In the genomic region with DNA sequence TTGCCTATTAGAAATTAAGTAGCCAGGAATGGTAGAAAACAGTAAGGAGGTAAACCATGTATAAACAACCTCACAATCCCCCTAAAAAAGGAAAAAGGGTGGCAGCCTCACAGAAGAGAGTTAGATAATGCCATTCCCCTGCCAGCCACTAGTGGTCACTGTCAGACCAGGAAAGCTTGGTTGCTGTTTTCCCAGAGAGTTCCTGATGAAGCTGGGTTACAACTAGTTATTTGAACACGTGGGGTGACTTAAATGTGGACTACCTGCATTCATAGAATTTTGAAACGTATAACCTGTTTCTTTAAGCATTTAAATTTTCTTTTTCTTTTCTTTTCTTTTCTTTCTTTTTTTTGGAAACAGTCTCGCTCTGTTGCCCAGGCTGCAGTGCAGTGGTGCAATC, we compare ENCODE assay signal across 10 cellular contexts. TPM values are rescaled to one million over a fixed set of nuclear protein-coding genes. Genes with fewer than 3 reads are reported as not detected.
DNase-seq lines count a peak whose midpoint lies in the region; ATAC-seq and TF ChIP-seq lines count a peak whose summit lies in the region.
"Had no signal": no experiment of that assay in that cellular context is flagged by ENCODE, and none has a peak within 500 bp of the region (broad histone marks: within the 10 kb centered on the region; RNA-seq: fewer than 3 reads in every experiment).

No MANE protein-coding gene starts in this region.

- peaks cover 22% of the 10 kb centered on the region for H3K27me3 Mint-ChIP-seq in activated naive CD4-positive, alpha-beta T cell treated with anti-CD3 and anti-CD28 coated beads for 36 hours (ENCODE audit: low read depth)
- H3K27me3 Mint-ChIP-seq in T-helper 17 cell: peaks cover 35% of the 10 kb centered on the region

- CTCF ChIA-PET in activated naive CD4-positive, alpha-beta T cell treated with anti-CD3 and anti-CD28 coated beads for 36 hours (lab: Charles Lee): interaction anchor here (0.7 to 3.7 kb wide), 10 partner anchors 17 to 193 kb away, joined by 3 to 18 read pairs (median 3); a partner anchor contains a TSS

- H3K36me3 Mint-ChIP-seq in activated naive CD4-positive, alpha-beta T cell treated with anti-CD3 and anti-CD28 coated beads for 36 hours (ENCODE audit: low read depth): peaks cover 1% of the 10 kb centered on the region
- peaks cover 14 to 16% of the 10 kb centered on the region in 2 donors for H3K36me3 Mint-ChIP-seq in activated naive CD4-positive, alpha-beta T cell treated with anti-CD3 and anti-CD28 coated beads, Interleukin-2, amount 50 U/mL, for 72 hours
- H3K36me3 Mint-ChIP-seq in T-helper 17 cell (ENCODE audit: low read depth): peaks cover 4% of the 10 kb centered on the region
- H3K36me3 Mint-ChIP-seq: activated naive CD4-positive, alpha-beta T cell treated with anti-CD3 and anti-CD28 coated beads, Interleukin-2, amount 50 U/mL, for 24 hours had no signal

- DNase-seq in activated naive CD4-positive, alpha-beta T cell treated with anti-CD3 and anti-CD28 coated beads for 36 hours: peak; percentile 26
- DNase-seq in activated naive CD4-positive, alpha-beta T cell treated with anti-CD3 and anti-CD28 coated beads, Interleukin-2, amount 50 U/mL, for 72 hours (ENCODE audit: low spot score in 2 of 2): no peak
- DNase-seq in fibroblast of mammary gland (ENCODE audit: low read depth) (peak; percentile 25), transverse colon (no peak), T-helper 17 cell (no peak)
- DNase-seq in stimulated activated CD8-positive, alpha-beta memory T cell treated with anti-CD3 and anti-CD28 coated beads, Interleukin-4, amount 100 ng/mL, for 48 hours: no peak
- DNase-seq: stimulated activated CD4-positive, alpha-beta T cell treated with anti-CD3 and anti-CD28 coated beads, Interleukin-4, amount 100 ng/mL, for 24 hours had no signal

- in situ Hi-C loops in transverse colon (cut with MboI; ENCODE audit: low pct_ligation_motif_present in 1 of 4, low pct_unique_long_range_greater_than_20kb in 1 of 4, low sequenced_read_pairs in 3 of 4): no loop called here

- WGBS in transverse colon (ENCODE audit: low coverage in 1 of 2), 2 donors: 75 to 86% methylated on average over 2 to 3 of the region's 3 CpGs

- H3K27ac Mint-ChIP-seq in activated naive CD4-positive, alpha-beta T cell treated with anti-CD3 and anti-CD28 coated beads for 36 hours: no peak overlapping the region
- no peak overlapping the region for H3K27ac Mint-ChIP-seq in activated naive CD4-positive, alpha-beta T cell treated with anti-CD3 and anti-CD28 coated beads, Interleukin-2, amount 50 U/mL, for 72 hours
- no peak overlapping the region for H3K27ac Mint-ChIP-seq in T-helper 17 cell
- H3K27ac Mint-ChIP-seq: activated naive CD4-positive, alpha-beta T cell treated with anti-CD3 and anti-CD28 coated beads, Interleukin-2, amount 50 U/mL, for 24 hours had no signal

- no peaks in the 10 kb centered on the region for H3K36me3 ChIP-seq in OCI-LY3 (replicated peaks; ENCODE audit: low read depth, low read length)
- peaks cover 0 to 5% (median 0%) of the 10 kb centered on the region in 4 donors for H3K36me3 ChIP-seq in transverse colon

- TF ChIP-seq CTCF in OCI-LY3 (IDR thresholded peaks at IDR 0.05; ENCODE audit: low read depth, low read length) (peak; percentile 52), fibroblast of mammary gland (conservative IDR thresholded peaks at IDR 0.05; ENCODE audit: control insufficient read depth, insufficient read depth, low read depth, low read length) (peak; percentile 81), transverse colon (IDR thresholded peaks at IDR 0.05) (peak; percentile 50 to 78 (median 67))

- H3K4me3 ChIP-seq in OCI-LY3 (ENCODE audit: low read length): no peak overlapping the region
- H3K4me3 ChIP-seq in fibroblast of mammary gland (ENCODE audit: control insufficient read depth, low read depth, low read length): no peak overlapping the region
- H3K4me3 ChIP-seq in transverse colon: no peak overlapping the region

- no peak for TF ChIP-seq POLR2A in transverse colon (IDR thresholded peaks at IDR 0.05)

- peaks cover 8% of the 10 kb centered on the region; the same call in 1 of the 2 replicates for H3K9me3 ChIP-seq in OCI-LY3 (ENCODE audit: insufficient read depth, low read length)
- peaks cover 0 to 7% of the 10 kb centered on the region in 2 donors for H3K9me3 ChIP-seq in transverse colon
- H3K9me3 ChIP-seq in T-helper 17 cell (ENCODE audit: control insufficient read depth, low read length, poor library complexity, severe bottlenecking): no peaks in the 10 kb centered on the region

- intact Hi-C loops in activated naive CD4-positive, alpha-beta T cell treated with anti-CD3 and anti-CD28 coated beads for 36 hours (cut with micrococcal nuclease): no loop called here
- intact Hi-C loops in transverse colon (cut with DNase I; ENCODE audit: low total_unique reads): loop anchor here (10.0 kb wide), 1 partner anchor 1327 kb away; a partner anchor contains a TSS

- no peak overlapping the region for H3K4me2 ChIP-seq in OCI-LY3 (ENCODE audit: low read length)

- no peak overlapping the region for H3K9ac ChIP-seq in OCI-LY3 (ENCODE audit: low read length)

- H4K20me1 ChIP-seq in OCI-LY3 (ENCODE audit: insufficient read depth, low read length): no peaks in the 10 kb centered on the region

- H3K27ac ChIP-seq in OCI-LY3 (ENCODE audit: low read length) (no peak overlapping the region), transverse colon (no peak overlapping the region)

- H3K27me3 ChIP-seq in OCI-LY3 (ENCODE audit: low read depth, low read length) (no peaks in the 10 kb centered on the region), transverse colon (no peaks in the 10 kb centered on the region)

- no peaks in the 10 kb centered on the region for H3K4me1 Mint-ChIP-seq in activated naive CD4-positive, alpha-beta T cell treated with anti-CD3 and anti-CD28 coated beads for 36 hours (ENCODE audit: low read depth)
- no peaks in the 10 kb centered on the region for H3K4me1 Mint-ChIP-seq in T-helper 17 cell
- H3K4me1 Mint-ChIP-seq: activated naive CD4-positive, alpha-beta T cell treated with anti-CD3 and anti-CD28 coated beads, Interleukin-2, amount 50 U/mL, for 24 hours had no signal

- H3K9me3 Mint-ChIP-seq in activated naive CD4-positive, alpha-beta T cell treated with anti-CD3 and anti-CD28 coated beads for 36 hours: peaks cover 18% of the 10 kb centered on the region
- H3K9me3 Mint-ChIP-seq in activated naive CD4-positive, alpha-beta T cell treated with anti-CD3 and anti-CD28 coated beads, Interleukin-2, amount 50 U/mL, for 72 hours: peaks cover 10 to 23% of the 10 kb centered on the region in 2 donors

- no peaks in the 10 kb centered on the region for H3K79me2 ChIP-seq in OCI-LY3 (ENCODE audit: low read length)

- no peak overlapping the region for H3K4me3 Mint-ChIP-seq in activated naive CD4-positive, alpha-beta T cell treated with anti-CD3 and anti-CD28 coated beads for 36 hours
- no peak overlapping the region for H3K4me3 Mint-ChIP-seq in T-helper 17 cell
- H3K4me3 Mint-ChIP-seq: activated naive CD4-positive, alpha-beta T cell treated with anti-CD3 and anti-CD28 coated beads, Interleukin-2, amount 50 U/mL, for 24 hours had no signal

- no peaks in the 10 kb centered on the region for H3K4me1 ChIP-seq in OCI-LY3 (ENCODE audit: low read length)
- peaks cover 7 to 57% (median 32%) of the 10 kb centered on the region in 4 donors for H3K4me1 ChIP-seq in transverse colon

- no peak overlapping the region for H2AFZ ChIP-seq in OCI-LY3 (ENCODE audit: low read depth, low read length)

- no peak for TF ChIP-seq EP300 in transverse colon (IDR thresholded peaks at IDR 0.05; ENCODE audit: low read depth)

- no peak for ATAC-seq in activated naive CD4-positive, alpha-beta T cell treated with anti-CD3 and anti-CD28 coated beads, Interleukin-2, amount 50 U/mL, for 72 hours
- ATAC-seq in T-helper 17 cell (no peak), GM18861 (IDR thresholded peaks at IDR 0.05; ENCODE audit: unreplicated experiment) (no peak)

RNA-seq across cellular contexts. Expression of a gene that starts 5.8 kb away (rescaled TPM):
- not detected for total RNA-seq in activated naive CD4-positive, alpha-beta T cell treated with anti-CD3 and anti-CD28 coated beads for 36 hours
- total RNA-seq in activated naive CD4-positive, alpha-beta T cell treated with anti-CD3 and anti-CD28 coated beads, Interleukin-2, amount 50 U/mL, for 72 hours: 1 to 10 TPM in 1 of 2 donors, not detected in 1; 2.3 TPM
- total RNA-seq in transverse colon (100 to 1,000 TPM in 3 of 4 donors, 10 to 100 TPM in 1; 62.5 to 263 (median 174) TPM), T-helper 17 cell (under 1 TPM in 1 of 2 donors, not detected in 1; 0.18 TPM)

RNA-seq across cellular contexts. Expression of a gene that starts 28.7 kb away (rescaled TPM):
- total RNA-seq in activated naive CD4-positive, alpha-beta T cell treated with anti-CD3 and anti-CD28 coated beads for 36 hours: 1 to 10 TPM; 1.3 to 1.8 TPM
- 1 to 10 TPM in 1 of 2 donors, under 1 TPM in 1; 0.46 to 4.0 TPM for total RNA-seq in activated naive CD4-positive, alpha-beta T cell treated with anti-CD3 and anti-CD28 coated beads, Interleukin-2, amount 50 U/mL, for 72 hours
- 1 to 10 TPM in 2 of 4 donors, not detected in 2; 3.1 to 5.1 TPM for total RNA-seq in transverse colon
- 1 to 10 TPM; 2.4 to 9.6 TPM for total RNA-seq in T-helper 17 cell

Comparison
In these comparisons a context has a peak if more than half of its experiments do, and no peak if none do; other contexts are left out.
1. DNase-seq: peak in activated naive CD4-positive, alpha-beta T cell treated with anti-CD3 and anti-CD28 coated beads for 36 hours (single experiment) and fibroblast of mammary gland (single experiment); none in activated naive CD4-positive, alpha-beta T cell treated with anti-CD3 and anti-CD28 coated beads, Interleukin-2, amount 50 U/mL, for 72 hours (0 of 2), transverse colon (single experiment), T-helper 17 cell (0 of 3) and stimulated activated CD8-positive, alpha-beta memory T cell treated with anti-CD3 and anti-CD28 coated beads, Interleukin-4, amount 100 ng/mL, for 48 hours (single experiment).
2. RNA of a gene that starts 5.8 kb away (total RNA-seq): 62.5 to 263 TPM in transverse colon; 2.3 TPM in activated naive CD4-positive, alpha-beta T cell treated with anti-CD3 and anti-CD28 coated beads, Interleukin-2, amount 50 U/mL, for 72 hours, 0.18 TPM in T-helper 17 cell and not detected in activated naive CD4-positive, alpha-beta T cell treated with anti-CD3 and anti-CD28 coated beads for 36 hours; every median in the first group is over 10 times any median in the second.
3. Peak in every context shown above with its lines, with median percentiles within 50 percentile points of each other: CTCF ChIP-seq.